Comparison of ENCODE assay signal across 8 cellular contexts in genomic region chr10:46516660-46517416, GRCh38.
DNase-seq lines count a peak whose midpoint lies in the region; ATAC-seq, FAIRE-seq and TF ChIP-seq lines count a peak whose summit lies in the region.
"Had no signal": no experiment of that assay in that cellular context is flagged by ENCODE, and none has a peak within 500 bp of the region (broad histone marks: within the 10 kb centered on the region; RNA-seq: fewer than 3 reads in every experiment).

No MANE protein-coding gene starts in this region.

- H3K4me3 ChIP-seq in fibroblast of pulmonary artery (replicated peaks; ENCODE audit: low read depth, low read length): no peak overlapping the region

- no peak for FAIRE-seq in H54 (lab: Jason Lieb, UNC)

- no peak for TF ChIP-seq CTCF in fibroblast of pulmonary artery (IDR thresholded peaks at IDR 0.05; ENCODE audit: low read length, missing control alignments)

- peak; percentile 91 for ATAC-seq in SK-N-SH treated with all-trans-retinoic acid at 6 μM for 48 hours
- no peak for ATAC-seq in HG02973 (IDR thresholded peaks at IDR 0.05; ENCODE audit: unreplicated experiment)

- no peak for TF ChIP-seq POLR2A in H54 (IDR thresholded peaks at IDR 0.05; ENCODE audit: low read depth, low read length)

- peak; percentile 83 for DNase-seq in H54 (ENCODE audit: insufficient read length, low spot score)
- peak; percentile 90 for DNase-seq in fibroblast of pulmonary artery (ENCODE audit: low read depth)
- DNase-seq in stimulated activated CD8-positive, alpha-beta memory T cell treated with anti-CD3 and anti-CD28 coated beads, Interleukin-4, amount 100 ng/mL, for 48 hours: peak; percentile 16
- no peak for DNase-seq in D341Med (ENCODE audit: low spot score)
- DNase-seq in stimulated activated naive CD4-positive, alpha-beta T cell (lab: John Stamatoyannopoulos, UW): no peak
- DNase-seq: NCI-H526 treated with DMSO at 0.1 percent for 48 hours had no signal

TF ChIP-seq in SK-N-SH treated with all-trans-retinoic acid at 6 μM for 48 hours, 23 proteins besides CTCF, POLR2A, EP300 and RAD21:
- no peak for TF ChIP-seq BACH2 (CRISPR knock-in tag; IDR thresholded peaks at IDR 0.05; ENCODE audit: borderline replicate concordance)
- TF ChIP-seq SNAI2 (CRISPR knock-in tag; IDR thresholded peaks at IDR 0.05): no peak
TF ChIP-seq in SK-N-SH treated with all-trans-retinoic acid at 6 μM for 48 hours: peak in this region for 0.

Comparison
In these comparisons a context has a peak if more than half of its experiments do, and no peak if none do; other contexts are left out.
1. DNase-seq: peak in H54 (single experiment), fibroblast of pulmonary artery (single experiment) and stimulated activated CD8-positive, alpha-beta memory T cell treated with anti-CD3 and anti-CD28 coated beads, Interleukin-4, amount 100 ng/mL, for 48 hours (single experiment); none in D341Med (single experiment) and stimulated activated naive CD4-positive, alpha-beta T cell (0 of 6).